8 cellular contexts compared by ENCODE assay signal in genomic region chr12:98227162-98227561, GRCh38.
DNase-seq lines count a peak whose midpoint lies in the region; ATAC-seq, FAIRE-seq and TF ChIP-seq lines count a peak whose summit lies in the region.
"Had no signal": no experiment of that assay in that cellular context is flagged by ENCODE, and none has a peak within 500 bp of the region (broad histone marks: within the 10 kb centered on the region; RNA-seq: fewer than 3 reads in every experiment).

No MANE protein-coding gene starts in this region.

- H3K36me3 ChIP-seq in bronchial epithelial cell (ENCODE audit: control insufficient read depth, insufficient read depth, low read length), result no peaks in the 10 kb centered on the region

- H3K9me3 Mint-ChIP-seq in progenitor cell of endocrine pancreas (ENCODE audit: low read depth), result peaks cover 2% of the 10 kb centered on the region
- no peaks in the 10 kb centered on the region for H3K9me3 Mint-ChIP-seq in stimulated activated effector memory CD8-positive, alpha-beta T cell treated with anti-CD3 and anti-CD28 coated beads, Interleukin-12 subunit alpha, Interleukin-12 subunit beta, amount 100 ng/mL, for 72 hours

- peaks cover 27% of the 10 kb centered on the region for H3K4me1 Mint-ChIP-seq in progenitor cell of endocrine pancreas (ENCODE audit: low read depth)
- no peaks in the 10 kb centered on the region for H3K4me1 Mint-ChIP-seq in stimulated activated effector memory CD8-positive, alpha-beta T cell treated with anti-CD3 and anti-CD28 coated beads, Interleukin-12 subunit alpha, Interleukin-12 subunit beta, amount 100 ng/mL, for 72 hours

- no peak for ATAC-seq in HG03521 (IDR thresholded peaks at IDR 0.05; ENCODE audit: unreplicated experiment)
- ATAC-seq in stimulated activated effector memory CD8-positive, alpha-beta T cell treated with anti-CD3 and anti-CD28 coated beads, Interleukin-12 subunit alpha, Interleukin-12 subunit beta, amount 100 ng/mL, for 72 hours, result no peak
- ATAC-seq in HG02798 (IDR thresholded peaks at IDR 0.05; ENCODE audit: poor library complexity, unreplicated experiment), result no peak

- peak; percentile 19 for TF ChIP-seq CTCF in GM10266 (IDR thresholded peaks at IDR 0.05; ENCODE audit: control insufficient read depth, insufficient read depth, low read depth, missing control alignments)
- TF ChIP-seq CTCF in bronchial epithelial cell (IDR thresholded peaks at IDR 0.05; ENCODE audit: insufficient read depth, low read length, severe bottlenecking), result peak; percentile 38
- TF ChIP-seq CTCF in progenitor cell of endocrine pancreas (IDR thresholded peaks at IDR 0.05; ENCODE audit: unreplicated experiment), result peak; percentile 35

- H3K27ac Mint-ChIP-seq in progenitor cell of endocrine pancreas, result no peak overlapping the region
- H3K27ac Mint-ChIP-seq in stimulated activated effector memory CD8-positive, alpha-beta T cell treated with anti-CD3 and anti-CD28 coated beads, Interleukin-12 subunit alpha, Interleukin-12 subunit beta, amount 100 ng/mL, for 72 hours, result no peak overlapping the region

- H3K4me3 ChIP-seq in bronchial epithelial cell (ENCODE audit: low read depth, low read length), result no peak overlapping the region

- no peak overlapping the region for H3K4me3 Mint-ChIP-seq in progenitor cell of endocrine pancreas (ENCODE audit: low read depth)
- H3K4me3 Mint-ChIP-seq in stimulated activated effector memory CD8-positive, alpha-beta T cell treated with anti-CD3 and anti-CD28 coated beads, Interleukin-12 subunit alpha, Interleukin-12 subunit beta, amount 100 ng/mL, for 72 hours, result no peak overlapping the region

- H3K36me3 Mint-ChIP-seq in progenitor cell of endocrine pancreas (ENCODE audit: insufficient read depth), result no peaks in the 10 kb centered on the region
- H3K36me3 Mint-ChIP-seq in stimulated activated effector memory CD8-positive, alpha-beta T cell treated with anti-CD3 and anti-CD28 coated beads, Interleukin-12 subunit alpha, Interleukin-12 subunit beta, amount 100 ng/mL, for 72 hours, result no peaks in the 10 kb centered on the region

- H3K27me3 Mint-ChIP-seq in progenitor cell of endocrine pancreas, result no peaks in the 10 kb centered on the region

- FAIRE-seq in bronchial epithelial cell (lab: Jason Lieb, UNC), result no peak

- DNase-seq in GM10266 (ENCODE audit: extremely low spot score) (no peak), MV-4-11 (lab: John Stamatoyannopoulos, UW) (peak; percentile 52), bronchial epithelial cell (ENCODE audit: low read depth) (peak; percentile 14), progenitor cell of endocrine pancreas (ENCODE audit: low spot score, unreplicated experiment) (no peak)
- no peak for DNase-seq in stimulated activated effector memory CD8-positive, alpha-beta T cell treated with anti-CD3 and anti-CD28 coated beads, Interleukin-12 subunit alpha, Interleukin-12 subunit beta, amount 100 ng/mL, for 72 hours (ENCODE audit: low spot score in 2 of 2)
- DNase-seq: NCI-H510A had no signal

- no peaks in the 10 kb centered on the region for H3K27me3 ChIP-seq in bronchial epithelial cell (ENCODE audit: control insufficient read depth, insufficient read depth, low read length)

Comparison
In these comparisons a context has a peak if more than half of its experiments do, and no peak if none do; other contexts are left out.
1. DNase-seq: peak in MV-4-11 (single experiment) and bronchial epithelial cell (single experiment); none in GM10266 (single experiment), progenitor cell of endocrine pancreas (single experiment) and stimulated activated effector memory CD8-positive, alpha-beta T cell treated with anti-CD3 and anti-CD28 coated beads, Interleukin-12 subunit alpha, Interleukin-12 subunit beta, amount 100 ng/mL, for 72 hours (0 of 2).
2. Peak in every context shown above with its lines, with median percentiles within 50 percentile points of each other: CTCF ChIP-seq.